ENCODE assay signal across 8 cellular contexts in the genomic region with DNA sequence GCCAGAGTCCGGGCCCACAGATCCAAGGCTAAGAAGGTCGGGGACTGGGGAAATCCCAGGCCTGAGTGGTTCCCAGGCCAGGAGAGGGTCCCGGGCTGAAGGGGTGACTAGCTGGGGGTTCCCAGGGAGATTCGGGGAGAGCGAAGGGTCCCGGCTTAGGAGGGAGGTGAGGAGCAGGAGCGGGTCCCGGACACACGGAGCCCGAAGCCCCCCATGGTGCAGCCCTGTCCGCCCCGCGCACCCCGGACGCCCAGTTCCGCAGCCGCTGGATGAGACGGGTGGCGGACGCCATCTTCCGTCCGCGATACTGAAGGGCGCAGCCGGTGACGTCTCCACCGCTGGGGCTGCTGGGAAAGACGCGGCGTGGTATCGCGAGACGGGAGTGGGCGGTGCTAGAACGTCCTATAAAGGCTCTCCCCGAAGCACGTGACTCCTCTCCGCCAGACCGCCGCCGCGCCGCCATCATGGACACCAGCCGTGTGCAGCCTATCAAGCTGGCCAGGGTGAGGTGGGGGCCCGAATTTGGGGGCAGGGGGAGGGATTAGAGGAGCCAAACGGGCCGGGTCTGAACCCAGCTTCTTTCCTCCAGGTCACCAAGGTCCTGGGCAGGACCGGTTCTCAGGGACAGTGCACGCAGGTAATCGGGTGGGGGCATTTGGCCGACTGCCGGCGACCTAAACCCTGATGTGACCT. TPM values are rescaled to one million over a fixed set of nuclear protein-coding genes. Genes with fewer than 3 reads are reported as not detected.
DNase-seq lines count a peak whose midpoint lies in the region; ATAC-seq and TF ChIP-seq lines count a peak whose summit lies in the region.

A gene (minus strand): TSS at position 309 of the 693 bp plus-strand sequence. CDS start 17 bp downstream, at position 292.
A gene (plus strand): TSS at position 430 of the 693 bp plus-strand sequence. CDS start 35 bp downstream, at position 465.

- no peaks in the 10 kb centered on the region for H3K9me3 ChIP-seq in esophagus squamous epithelium

- H2AFZ ChIP-seq in GM23338: no peak within 1 kb of the TSS

- peaks cover 33% of the 10 kb centered on the region for H3K79me2 ChIP-seq in GM23338 (replicated peaks; ENCODE audit: insufficient read depth)

- H3K9me3 Mint-ChIP-seq in GM23338: no peaks in the 10 kb centered on the region
- H3K9me3 Mint-ChIP-seq in activated T-helper 1 cell treated with anti-CD3 and anti-CD28 coated beads, Interleukin-12 subunit alpha, Interleukin-12 subunit beta, Interleukin-2, Interleukin-4 antibody, amounts not matched to agents 30 ng/mL and 10 ng/mL and 1 ng/mL, durations not matched to agents 14 hours and 24 hours and 36 hours: no peaks in the 10 kb centered on the region
- H3K9me3 Mint-ChIP-seq in naive B cell: no peaks in the 10 kb centered on the region
- no peaks in the 10 kb centered on the region for H3K9me3 Mint-ChIP-seq in stimulated activated effector memory CD8-positive, alpha-beta T cell treated with anti-CD3 and anti-CD28 coated beads, Interleukin-12 subunit alpha, Interleukin-12 subunit beta, amount 100 ng/mL, for 72 hours

- H3K27me3 ChIP-seq in GM23338 (ENCODE audit: insufficient read depth): no peaks in the 10 kb centered on the region
- H3K27me3 ChIP-seq in esophagus squamous epithelium: no peaks in the 10 kb centered on the region

- H3K27ac Mint-ChIP-seq in GM23338 (peak within 1 kb of the TSS; percentile 97), naive B cell (peak within 1 kb of the TSS; percentile 92 to 100 (median 98))
- H3K27ac Mint-ChIP-seq in activated T-helper 1 cell treated with anti-CD3 and anti-CD28 coated beads, Interleukin-12 subunit alpha, Interleukin-12 subunit beta, Interleukin-2, Interleukin-4 antibody, amounts not matched to agents 30 ng/mL and 10 ng/mL and 1 ng/mL, durations not matched to agents 14 hours and 24 hours and 36 hours: peak within 1 kb of the TSS; percentile 99
- H3K27ac Mint-ChIP-seq in stimulated activated effector memory CD8-positive, alpha-beta T cell treated with anti-CD3 and anti-CD28 coated beads, Interleukin-12 subunit alpha, Interleukin-12 subunit beta, amount 100 ng/mL, for 72 hours: peak within 1 kb of the TSS; percentile 98

- TF ChIP-seq POLR2A in esophagus squamous epithelium (IDR thresholded peaks at IDR 0.05): peak in 3 of 4 donors; percentile 85 to 95 (median 93)

- peak within 1 kb of the TSS; percentile 100 for H3K4me2 ChIP-seq in GM23338

- no peaks in the 10 kb centered on the region for H3K9me2 ChIP-seq in GM23338 (ENCODE audit: insufficient read depth)

- peaks cover 24% of the 10 kb centered on the region for H3K4me1 ChIP-seq in GM23338 (ENCODE audit: insufficient read depth)
- H3K4me1 ChIP-seq in esophagus squamous epithelium: peaks cover 25 to 47% (median 29%) of the 10 kb centered on the region in 3 donors

- peaks cover 22% of the 10 kb centered on the region for H3K27me3 Mint-ChIP-seq in GM23338 (ENCODE audit: insufficient read depth, low read depth, poor library complexity)
- no peaks in the 10 kb centered on the region for H3K27me3 Mint-ChIP-seq in activated T-helper 1 cell treated with anti-CD3 and anti-CD28 coated beads, Interleukin-12 subunit alpha, Interleukin-12 subunit beta, Interleukin-2, Interleukin-4 antibody, amounts not matched to agents 30 ng/mL and 10 ng/mL and 1 ng/mL, durations not matched to agents 14 hours and 24 hours and 36 hours (ENCODE audit: insufficient read depth)
- H3K27me3 Mint-ChIP-seq in naive B cell: no peaks in the 10 kb centered on the region

- H3K4me1 Mint-ChIP-seq in GM23338 (peaks cover 34% of the 10 kb centered on the region), naive B cell (peaks cover 19 to 53% (median 33%) of the 10 kb centered on the region in 3 donors)
- H3K4me1 Mint-ChIP-seq in activated T-helper 1 cell treated with anti-CD3 and anti-CD28 coated beads, Interleukin-12 subunit alpha, Interleukin-12 subunit beta, Interleukin-2, Interleukin-4 antibody, amounts not matched to agents 30 ng/mL and 10 ng/mL and 1 ng/mL, durations not matched to agents 14 hours and 24 hours and 36 hours (ENCODE audit: low read depth): peaks cover 31% of the 10 kb centered on the region
- peaks cover 18% of the 10 kb centered on the region for H3K4me1 Mint-ChIP-seq in stimulated activated effector memory CD8-positive, alpha-beta T cell treated with anti-CD3 and anti-CD28 coated beads, Interleukin-12 subunit alpha, Interleukin-12 subunit beta, amount 100 ng/mL, for 72 hours

- ATAC-seq in GM23338 (peak; percentile 69), naive B cell (ENCODE audit: low read depth in 2 of 2) (peak; percentile 96 to 97)
- peak; percentile 96 for ATAC-seq in stimulated activated effector memory CD8-positive, alpha-beta T cell treated with anti-CD3 and anti-CD28 coated beads, Interleukin-12 subunit alpha, Interleukin-12 subunit beta, amount 100 ng/mL, for 72 hours

- H3K27ac ChIP-seq in GM23338 (ENCODE audit: low read depth) (peak within 1 kb of the TSS; percentile 98), esophagus squamous epithelium (peak within 1 kb of the TSS; percentile 94 to 98 (median 96))

- H4K20me1 ChIP-seq in GM23338 (replicated peaks; ENCODE audit: insufficient read depth): peaks cover 24% of the 10 kb centered on the region

- peaks cover 7% of the 10 kb centered on the region for H3K36me3 ChIP-seq in GM23338 (ENCODE audit: insufficient read depth)
- peaks cover 0 to 46% (median 6%) of the 10 kb centered on the region in 3 donors for H3K36me3 ChIP-seq in esophagus squamous epithelium

- peak within 1 kb of the TSS; percentile 96 for H3K4me3 ChIP-seq in GM23338
- peak within 1 kb of the TSS; percentile 70 to 96 (median 84) for H3K4me3 ChIP-seq in esophagus squamous epithelium

- intact Hi-C loops in activated T-helper 1 cell treated with anti-CD3 and anti-CD28 coated beads, Interleukin-12 subunit alpha, Interleukin-12 subunit beta, Interleukin-2, Interleukin-4 antibody, amounts not matched to agents 30 ng/mL and 10 ng/mL and 1 ng/mL, durations not matched to agents 14 hours and 24 hours and 36 hours (cut with micrococcal nuclease): loop anchor here (1.0 to 5.0 kb wide), 7 partner anchors 13 to 378 kb away; a partner anchor contains a TSS
- intact Hi-C loops in esophagus squamous epithelium (cut with DNase I): no loop called here

- H3K36me3 Mint-ChIP-seq in GM23338 (ENCODE audit: low read depth): peaks cover 38% of the 10 kb centered on the region
- H3K36me3 Mint-ChIP-seq in activated T-helper 1 cell treated with anti-CD3 and anti-CD28 coated beads, Interleukin-12 subunit alpha, Interleukin-12 subunit beta, Interleukin-2, Interleukin-4 antibody, amounts not matched to agents 30 ng/mL and 10 ng/mL and 1 ng/mL, durations not matched to agents 14 hours and 24 hours and 36 hours (ENCODE audit: low read depth): peaks cover 20% of the 10 kb centered on the region
- no peaks in the 10 kb centered on the region for H3K36me3 Mint-ChIP-seq in naive B cell
- H3K36me3 Mint-ChIP-seq in stimulated activated effector memory CD8-positive, alpha-beta T cell treated with anti-CD3 and anti-CD28 coated beads, Interleukin-12 subunit alpha, Interleukin-12 subunit beta, amount 100 ng/mL, for 72 hours: peaks cover 64% of the 10 kb centered on the region

- peak in 1 of 2 experiments; percentile 30; a peak in 1 of 4 replicates for TF ChIP-seq CTCF in GM23338 (conservative IDR thresholded peaks at IDR 0.05; ENCODE audit: low read depth in 2 of 2)
- TF ChIP-seq CTCF in esophagus squamous epithelium (IDR thresholded peaks at IDR 0.05): peak in 4 of 6 experiments; percentile 13 to 62 (median 41)

- peaks cover 54% of the 10 kb centered on the region for H3F3A ChIP-seq in GM23338 (replicated peaks; ENCODE audit: low read depth)

- H3K4me3 Mint-ChIP-seq in GM23338 (peak within 1 kb of the TSS; percentile 97), naive B cell (peak within 1 kb of the TSS; percentile 95 to 99 (median 98))
- H3K4me3 Mint-ChIP-seq in activated T-helper 1 cell treated with anti-CD3 and anti-CD28 coated beads, Interleukin-12 subunit alpha, Interleukin-12 subunit beta, Interleukin-2, Interleukin-4 antibody, amounts not matched to agents 30 ng/mL and 10 ng/mL and 1 ng/mL, durations not matched to agents 14 hours and 24 hours and 36 hours: peak within 1 kb of the TSS; percentile 100
- H3K4me3 Mint-ChIP-seq in stimulated activated effector memory CD8-positive, alpha-beta T cell treated with anti-CD3 and anti-CD28 coated beads, Interleukin-12 subunit alpha, Interleukin-12 subunit beta, amount 100 ng/mL, for 72 hours: peak within 1 kb of the TSS; percentile 97

- 0% methylated on average over 7 to 23 of the region's 53 CpGs for WGBS in esophagus squamous epithelium, 2 donors

- DNase-seq in EH (ENCODE audit: low read depth) (peak; percentile 95), GM23338 (ENCODE audit: low spot score) (peak; percentile 98), LHCN-M2 (ENCODE audit: low read depth) (peak; percentile 93), RPMI7951 (ENCODE audit: low read depth) (peak; percentile 92), esophagus squamous epithelium (lab: John Stamatoyannopoulos, UW) (peak; percentile 81), naive B cell (peak; percentile 96)
- peak; percentile 96 for DNase-seq in activated T-helper 1 cell treated with anti-CD3 and anti-CD28 coated beads, Interleukin-12 subunit alpha, Interleukin-12 subunit beta, Interleukin-2, Interleukin-4 antibody, amounts not matched to agents 30 ng/mL and 10 ng/mL and 1 ng/mL, durations not matched to agents 14 hours and 24 hours and 36 hours (ENCODE audit: low spot score)
- peak; percentile 97 to 99 for DNase-seq in stimulated activated effector memory CD8-positive, alpha-beta T cell treated with anti-CD3 and anti-CD28 coated beads, Interleukin-12 subunit alpha, Interleukin-12 subunit beta, amount 100 ng/mL, for 72 hours (ENCODE audit: low spot score in 2 of 2)

RNA-seq across cellular contexts. Expression of the first gene that starts in this region (rescaled TPM):
- total RNA-seq in GM23338 (2014; rRNA removed; shearing (Covaris generic)): 35.1 and 38.3 TPM in 2 replicates
- polyA plus RNA-seq in GM23338 (2016; fragmentation: Nextera tagmentation; extraction: Ambion mirVana) (344 and 364 TPM in 2 replicates), naive B cell (ENCODE audit: low read depth in 6 of 6) (100 to 1,000 TPM; 117 to 143 (median 128) TPM)
- total RNA-seq in LHCN-M2 (2014; rRNA removed) (22.7 and 34.9 TPM in 2 replicates), esophagus squamous epithelium (10 to 100 TPM; 23.8 to 40.6 (median 32.8) TPM)
- polyA plus RNA-seq in LHCN-M2 (2012): 138 TPM
- 42.1 and 48.3 TPM in 2 replicates for total RNA-seq in RPMI7951 (2014; rRNA removed; shearing (Covaris generic))
- 51.1 and 51.8 TPM in 2 replicates for total RNA-seq in activated T-helper 1 cell treated with anti-CD3 and anti-CD28 coated beads, Interleukin-12 subunit alpha, Interleukin-12 subunit beta, Interleukin-2, Interleukin-4 antibody, amounts not matched to agents 30 ng/mL and 10 ng/mL and 1 ng/mL, durations not matched to agents 14 hours and 24 hours and 36 hours

RNA-seq across cellular contexts. Expression of the second gene that starts in this region (rescaled TPM):
- 151 and 174 TPM in 2 replicates for total RNA-seq in GM23338 (2014; rRNA removed; shearing (Covaris generic))
- polyA plus RNA-seq in GM23338 (2016; fragmentation: Nextera tagmentation; extraction: Ambion mirVana) (1,790 and 2,003 TPM in 2 replicates), naive B cell (ENCODE audit: low read depth in 6 of 6) (1,000 to 10,000 TPM; 1,256 to 2,811 (median 2,461) TPM)
- total RNA-seq in LHCN-M2 (2014; rRNA removed) (119 and 242 TPM in 2 replicates), esophagus squamous epithelium (100 to 1,000 TPM; 267 to 710 (median 400) TPM)
- 1,568 TPM for polyA plus RNA-seq in LHCN-M2 (2012)
- total RNA-seq in RPMI7951 (2014; rRNA removed; shearing (Covaris generic)): 246 and 255 TPM in 2 replicates
- 1,836 and 1,872 TPM in 2 replicates for total RNA-seq in activated T-helper 1 cell treated with anti-CD3 and anti-CD28 coated beads, Interleukin-12 subunit alpha, Interleukin-12 subunit beta, Interleukin-2, Interleukin-4 antibody, amounts not matched to agents 30 ng/mL and 10 ng/mL and 1 ng/mL, durations not matched to agents 14 hours and 24 hours and 36 hours

Comparison
In these comparisons a context has a peak if more than half of its experiments do, and no peak if none do; other contexts are left out.
1. Peak in every context shown above with its lines: DNase-seq, ATAC-seq, H3K4me3 ChIP-seq and H3K27ac ChIP-seq.